9 cellular contexts compared by ENCODE assay signal in genomic region chr9:37984672-37985611, GRCh38.
DNase-seq lines count a peak whose midpoint lies in the region; ATAC-seq and TF ChIP-seq lines count a peak whose summit lies in the region.
"Had no signal": no experiment of that assay in that cellular context is flagged by ENCODE, and none has a peak within 500 bp of the region (broad histone marks: within the 10 kb centered on the region; RNA-seq: fewer than 3 reads in every experiment).

No MANE protein-coding gene starts in this region.

- in situ Hi-C loops in GM23248 (cut with MboI): no loop called here

- H3K9me2 ChIP-seq in GM23248 (ENCODE audit: insufficient read depth): no peaks in the 10 kb centered on the region

- H3K79me2 ChIP-seq in GM23248 (ENCODE audit: insufficient read depth): peaks cover 81% of the 10 kb centered on the region

- ATAC-seq in GM19324 (IDR thresholded peaks at IDR 0.05; ENCODE audit: low FRiP score, unreplicated experiment) (no peak), GM21526 (IDR thresholded peaks at IDR 0.05; ENCODE audit: low FRiP score, unreplicated experiment) (no peak)

- H3K36me3 Mint-ChIP-seq in chondrocyte (ENCODE audit: low read depth) (no peaks in the 10 kb centered on the region), mesothelial cell of epicardium (peaks cover 11% of the 10 kb centered on the region)
- H3K36me3 Mint-ChIP-seq: naive B cell had no signal

- H3K36me3 ChIP-seq in GM23248 (ENCODE audit: low read depth): no peaks in the 10 kb centered on the region

- H3K4me3 ChIP-seq in GM23248: no peak overlapping the region

- H4K20me1 ChIP-seq in GM23248 (ENCODE audit: insufficient read depth): no peaks in the 10 kb centered on the region

- no peak overlapping the region for H2AFZ ChIP-seq in GM23248

- no peaks in the 10 kb centered on the region for H3K9me3 Mint-ChIP-seq in chondrocyte (ENCODE audit: low read depth)
- peaks cover 6% of the 10 kb centered on the region for H3K9me3 Mint-ChIP-seq in mesothelial cell of epicardium
- H3K9me3 Mint-ChIP-seq: naive B cell had no signal

- H3K27me3 ChIP-seq in GM23248 (replicated peaks; ENCODE audit: insufficient read depth): no peaks in the 10 kb centered on the region

- H3K27me3 Mint-ChIP-seq in chondrocyte (ENCODE audit: low read depth) (no peaks in the 10 kb centered on the region), mesothelial cell of epicardium (ENCODE audit: low read depth) (no peaks in the 10 kb centered on the region)
- H3K27me3 Mint-ChIP-seq: naive B cell had no signal

- H3F3A ChIP-seq in GM23248 (ENCODE audit: insufficient read depth): no peaks in the 10 kb centered on the region

- 47 to 51% methylated on average over 26 of the region's 26 CpGs for WGBS in GM23248 (ENCODE audit: low coverage in 1 of 2, low lambda C conversion rate in 2 of 2, missing lambda C conversion rate in 2 of 2), 2 experiments

- H3K4me2 ChIP-seq in GM23248 (ENCODE audit: unreplicated experiment): peak overlapping the region; percentile 6

- TF ChIP-seq CTCF in chondrocyte (IDR thresholded peaks at IDR 0.05) (no peak), mesothelial cell of epicardium (IDR thresholded peaks at IDR 0.05; ENCODE audit: unreplicated experiment) (no peak)

- peaks cover 33% of the 10 kb centered on the region for H3K4me1 Mint-ChIP-seq in chondrocyte (ENCODE audit: low read depth)
- peaks cover 22% of the 10 kb centered on the region for H3K4me1 Mint-ChIP-seq in mesothelial cell of epicardium
- H3K4me1 Mint-ChIP-seq: naive B cell had no signal

- 0 out of 2 replicates have a peak overlapping the region, but pooled peaks have one; percentile 18 for H3K9ac ChIP-seq in GM23248

- DNase-seq in GM23248 (peak; percentile 94), NCI-H2196 treated with DMSO at 0.1 percent for 48 hours (lab: John Stamatoyannopoulos, UW; ENCODE audit: unreplicated experiment) (peak; percentile 78), chondrocyte (ENCODE audit: low spot score) (peak; percentile 63), mesothelial cell of epicardium (ENCODE audit: low spot score in 2 of 2, unreplicated experiment in 2 of 2) (peak in 1 of 2 experiments; percentile 42), pons (ENCODE audit: low spot score) (no peak), GDM1 (lab: John Stamatoyannopoulos, UW) (no peak)
- DNase-seq: naive B cell had no signal

- no peak overlapping the region for H3K27ac Mint-ChIP-seq in chondrocyte (ENCODE audit: unreplicated experiment)
- peak overlapping the region; percentile 83 for H3K27ac Mint-ChIP-seq in mesothelial cell of epicardium

- H3K4me3 Mint-ChIP-seq in chondrocyte (ENCODE audit: unreplicated experiment): no peak overlapping the region
- H3K4me3 Mint-ChIP-seq in mesothelial cell of epicardium: peak overlapping the region; percentile 12
- H3K4me3 Mint-ChIP-seq: naive B cell had no signal

- H3K9me3 ChIP-seq in GM23248 (ENCODE audit: low read depth): no peaks in the 10 kb centered on the region

- peaks cover 11% of the 10 kb centered on the region for H3K4me1 ChIP-seq in GM23248 (ENCODE audit: insufficient read depth)

- H3K27ac ChIP-seq in GM23248: 0 out of 2 replicates have a peak overlapping the region, but pooled peaks have one; percentile 9

Comparison
In these comparisons a context has a peak if more than half of its experiments do, and no peak if none do; other contexts are left out.
1. DNase-seq: peak in GM23248 (single experiment), NCI-H2196 treated with DMSO at 0.1 percent for 48 hours (single experiment) and chondrocyte (single experiment); none in pons (single experiment) and GDM1 (single experiment).